Comparison of ENCODE assay signal across 9 cellular contexts in genomic region chr3:18389108-18389733, GRCh38. TPM values are rescaled to one million over a fixed set of nuclear protein-coding genes. Genes with fewer than 3 reads are reported as not detected.
DNase-seq lines count a peak whose midpoint lies in the region; ATAC-seq, FAIRE-seq and TF ChIP-seq lines count a peak whose summit lies in the region.
"Had no signal": no experiment of that assay in that cellular context is flagged by ENCODE, and none has a peak within 500 bp of the region (broad histone marks: within the 10 kb centered on the region; RNA-seq: fewer than 3 reads in every experiment).

No MANE protein-coding gene starts in this region.

- no peaks in the 10 kb centered on the region for H3K27me3 Mint-ChIP-seq in activated CD4-positive, alpha-beta memory T cell treated with anti-CD3 and anti-CD28 coated beads for 36 hours
- no peaks in the 10 kb centered on the region for H3K27me3 Mint-ChIP-seq in activated CD4-positive, alpha-beta memory T cell treated with anti-CD3 and anti-CD28 coated beads, Interleukin-2, amount 10 ng/mL, durations not matched to agents 7 days and 5 days

- intact Hi-C loops in activated CD4-positive, alpha-beta memory T cell treated with anti-CD3 and anti-CD28 coated beads for 36 hours (cut with micrococcal nuclease) = loop anchor here (2.0 kb wide), 1 partner anchor 54 kb away; no protein-coding TSS in a partner anchor

- peak in 2 of 3 experiments; percentile 51 to 60 for TF ChIP-seq CTCF in keratinocyte (optimal IDR thresholded peaks at IDR 0.05 in 1 of 3, IDR thresholded peaks at IDR 0.05 in 1 of 3, conservative IDR thresholded peaks at IDR 0.05 in 1 of 3; ENCODE audit: extremely low read depth in 1 of 3, insufficient read depth in 2 of 3, low read length in 3 of 3)

- no peaks in the 10 kb centered on the region for H3K9me3 Mint-ChIP-seq in activated CD4-positive, alpha-beta memory T cell treated with anti-CD3 and anti-CD28 coated beads for 36 hours
- no peaks in the 10 kb centered on the region for H3K9me3 Mint-ChIP-seq in activated CD4-positive, alpha-beta memory T cell treated with anti-CD3 and anti-CD28 coated beads, Interleukin-2, amount 10 ng/mL, durations not matched to agents 7 days and 5 days

- no peak overlapping the region for H2AFZ ChIP-seq in keratinocyte (ENCODE audit: control insufficient read depth, low read length)

- DNase-seq in activated CD4-positive, alpha-beta memory T cell treated with anti-CD3 and anti-CD28 coated beads for 36 hours = no peak
- DNase-seq in activated CD4-positive, alpha-beta memory T cell treated with anti-CD3 and anti-CD28 coated beads, Interleukin-2, amount 10 ng/mL, durations not matched to agents 7 days and 5 days = no peak
- DNase-seq in activated CD4-positive, alpha-beta T cell treated with anti-CD3 and anti-CD28 coated beads, Interleukin-2, amount 50 U/mL, for 1 hour = peak; percentile 16
- DNase-seq in keratinocyte (ENCODE audit: low read depth, low spot score) = no peak

- H3K4me3 Mint-ChIP-seq in activated CD4-positive, alpha-beta memory T cell treated with anti-CD3 and anti-CD28 coated beads for 36 hours = no peak overlapping the region
- no peak overlapping the region for H3K4me3 Mint-ChIP-seq in activated CD4-positive, alpha-beta memory T cell treated with anti-CD3 and anti-CD28 coated beads, Interleukin-2, amount 10 ng/mL, durations not matched to agents 7 days and 5 days

- no peaks in the 10 kb centered on the region for H3K9me1 ChIP-seq in keratinocyte (ENCODE audit: control insufficient read depth, extremely low read depth, insufficient read depth, low read length)

- H4K20me1 ChIP-seq in keratinocyte (ENCODE audit: control insufficient read depth, extremely low read depth, insufficient read depth, low read length) = no peaks in the 10 kb centered on the region

- dilution Hi-C loops in keratinocyte (cut with MboI; ENCODE audit: extremely low pct_ligation_motif_present, low sequenced_read_pairs) = no loop called here

- no peak for ATAC-seq in HG03108 (IDR thresholded peaks at IDR 0.05; ENCODE audit: unreplicated experiment)
- ATAC-seq in HG02642 (IDR thresholded peaks at IDR 0.05; ENCODE audit: poor library complexity, unreplicated experiment) = no peak
- no peak for ATAC-seq in HG03280 (IDR thresholded peaks at IDR 0.05; ENCODE audit: unreplicated experiment)

- POLR2A ChIA-PET in activated CD4-positive, alpha-beta memory T cell treated with anti-CD3 and anti-CD28 coated beads for 36 hours (lab: Charles Lee) = no interaction called here
- POLR2A ChIA-PET in activated CD4-positive, alpha-beta memory T cell treated with anti-CD3 and anti-CD28 coated beads, Interleukin-2, amount 10 ng/mL, durations not matched to agents 7 days and 5 days (lab: Charles Lee) = interaction anchor here (0.7 to 1.4 kb wide), 4 partner anchors 8 to 327 kb away, joined by 3 to 4 read pairs (median 3); no protein-coding TSS in a partner anchor

- H3K4me3 ChIP-seq in keratinocyte (ENCODE audit: control insufficient read depth in 2 of 3, extremely low read depth in 1 of 3, insufficient read depth in 2 of 3, low read depth in 1 of 3, low read length in 3 of 3) = no peak overlapping the region

- H3K9ac ChIP-seq in keratinocyte (ENCODE audit: control insufficient read depth, extremely low read depth, insufficient read depth, low read length) = no peak overlapping the region

- H3K79me2 ChIP-seq in keratinocyte (ENCODE audit: control insufficient read depth, insufficient read depth, low read length) = no peaks in the 10 kb centered on the region

- peak overlapping the region; percentile 76 for H3K27ac ChIP-seq in KOPT-K1 (ENCODE audit: low read depth, low read length, poor library complexity, severe bottlenecking)
- H3K27ac ChIP-seq in keratinocyte (ENCODE audit: control insufficient read depth, insufficient read depth, low read length) = no peak overlapping the region

- H3K27me3 ChIP-seq in keratinocyte (ENCODE audit: control insufficient read depth, extremely low read depth, insufficient read depth, low read length) = no peaks in the 10 kb centered on the region

- peaks cover 72% of the 10 kb centered on the region for H3K36me3 Mint-ChIP-seq in activated CD4-positive, alpha-beta memory T cell treated with anti-CD3 and anti-CD28 coated beads for 36 hours
- H3K36me3 Mint-ChIP-seq in activated CD4-positive, alpha-beta memory T cell treated with anti-CD3 and anti-CD28 coated beads, Interleukin-2, amount 10 ng/mL, durations not matched to agents 7 days and 5 days (ENCODE audit: low read depth) = peaks cover 74% of the 10 kb centered on the region

- peaks cover 57% of the 10 kb centered on the region for H3K4me1 Mint-ChIP-seq in activated CD4-positive, alpha-beta memory T cell treated with anti-CD3 and anti-CD28 coated beads for 36 hours (ENCODE audit: low read depth)
- H3K4me1 Mint-ChIP-seq in activated CD4-positive, alpha-beta memory T cell treated with anti-CD3 and anti-CD28 coated beads, Interleukin-2, amount 10 ng/mL, durations not matched to agents 7 days and 5 days = peaks cover 46% of the 10 kb centered on the region

- CTCF ChIA-PET in activated CD4-positive, alpha-beta memory T cell treated with anti-CD3 and anti-CD28 coated beads for 36 hours (lab: Charles Lee) = interaction anchor here (0.6 to 2.1 kb wide), 11 partner anchors 9 to 1753 kb away, joined by 3 to 7 read pairs (median 4); no protein-coding TSS in a partner anchor
- CTCF ChIA-PET in activated CD4-positive, alpha-beta memory T cell treated with anti-CD3 and anti-CD28 coated beads, Interleukin-2, amount 10 ng/mL, durations not matched to agents 7 days and 5 days (lab: Charles Lee) = interaction anchor here (0.7 to 2.9 kb wide), 20 partner anchors 8 to 950 kb away, joined by 3 to 14 read pairs (median 4); no protein-coding TSS in a partner anchor

- no peak for FAIRE-seq in keratinocyte (lab: Jason Lieb, UNC)
- FAIRE-seq: colon had no signal

- no peaks in the 10 kb centered on the region for H3K9me3 ChIP-seq in KOPT-K1 (ENCODE audit: insufficient read depth, low read length, poor library complexity, severe bottlenecking)
- no peaks in the 10 kb centered on the region for H3K9me3 ChIP-seq in keratinocyte (ENCODE audit: control insufficient read depth, low read depth, low read length)

- H3K36me3 ChIP-seq in KOPT-K1 (ENCODE audit: insufficient read depth, low read length) = peaks cover 26% of the 10 kb centered on the region
- H3K36me3 ChIP-seq in keratinocyte (ENCODE audit: control insufficient read depth in 2 of 2, extremely low read depth in 1 of 2, insufficient read depth in 2 of 2, low read length in 2 of 2) = no peaks in the 10 kb centered on the region

- H3K4me2 ChIP-seq in keratinocyte (ENCODE audit: control insufficient read depth, extremely low read depth, insufficient read depth, low read depth, low read length) = no peak overlapping the region

- no peaks in the 10 kb centered on the region for H3K4me1 ChIP-seq in keratinocyte (ENCODE audit: control insufficient read depth, extremely low read depth, insufficient read depth, low read length)

- H3K27ac Mint-ChIP-seq in activated CD4-positive, alpha-beta memory T cell treated with anti-CD3 and anti-CD28 coated beads for 36 hours = peak overlapping the region; percentile 28
- no peak overlapping the region for H3K27ac Mint-ChIP-seq in activated CD4-positive, alpha-beta memory T cell treated with anti-CD3 and anti-CD28 coated beads, Interleukin-2, amount 10 ng/mL, durations not matched to agents 7 days and 5 days

RNA-seq across cellular contexts. Expression of gene SATB1, which starts 35.9 kb away (rescaled TPM):
- total RNA-seq in activated CD4-positive, alpha-beta memory T cell treated with anti-CD3 and anti-CD28 coated beads for 36 hours = 100 to 1,000 TPM; 546 to 561 TPM
- total RNA-seq in activated CD4-positive, alpha-beta memory T cell treated with anti-CD3 and anti-CD28 coated beads, Interleukin-2, amount 10 ng/mL, durations not matched to agents 7 days and 5 days = 100 to 1,000 TPM; 263 to 267 TPM
- 7.8 to 9.0 TPM (median 9.0 TPM) in 3 replicates for polyA plus RNA-seq in keratinocyte
- polyA plus RNA-seq in keratinocyte (2011; ENCODE audit: low read depth) = 4.3 TPM
- polyA plus RNA-seq in keratinocyte (2011; cell fraction: cytosol; rRNA removed) = 8.1 and 15.7 TPM in 2 replicates
- 22.9 and 25.0 TPM in 2 replicates for polyA plus RNA-seq in keratinocyte (2011; cell fraction: nucleus; rRNA removed)
- polyA plus RNA-seq in keratinocyte (2012; ENCODE audit: low replicate concordance) = 3.6 and 5.7 TPM in 2 replicates
- 1.4 to 24.8 TPM (median 12.7 TPM) in 3 replicates for polyA minus RNA-seq in keratinocyte
- polyA minus RNA-seq in keratinocyte (2011; cell fraction: cytosol; rRNA and poly(A)+ RNA removed) = 15.2 TPM
- 6.9 and 12.4 TPM in 2 replicates for polyA minus RNA-seq in keratinocyte (2011; cell fraction: nucleus; rRNA and poly(A)+ RNA removed)
